Comparison of ENCODE assay signal across 1 cellular context in genomic region chr12:113439606-113440030, GRCh38.
TF ChIP-seq lines count a peak whose summit lies in the region.

No MANE protein-coding gene starts in this region.

TF ChIP-seq in K562, 482 proteins besides CTCF, POLR2A, EP300 and RAD21 (continued from another document and continues in another):
- no peak for TF ChIP-seq UBTF (IDR thresholded peaks at IDR 0.05; ENCODE audit: borderline replicate concordance in 1 of 2, low read depth in 2 of 2, low read length in 2 of 2)
- TF ChIP-seq FOXA3 (CRISPR knock-in tag; conservative IDR thresholded peaks at IDR 0.05 in 1 of 2, IDR thresholded peaks at IDR 0.05 in 1 of 2) = no peak
- no peak for TF ChIP-seq MAFK (IDR thresholded peaks at IDR 0.05; ENCODE audit: low read length)
- no peak for TF ChIP-seq PATZ1 (CRISPR knock-in tag; IDR thresholded peaks at IDR 0.05; ENCODE audit: borderline replicate concordance)
- no peak for TF ChIP-seq NUFIP1 (IDR thresholded peaks at IDR 0.05; ENCODE audit: partially characterized antibody)
- no peak for TF ChIP-seq SRSF3 (IDR thresholded peaks at IDR 0.05; ENCODE audit: insufficient read depth, low read length)
- TF ChIP-seq ARID2 (IDR thresholded peaks at IDR 0.05) = 0 out of 2 replicates have a peak, but pooled peaks have one; percentile 20
- TF ChIP-seq ZBTB8A (IDR thresholded peaks at IDR 0.05; ENCODE audit: partially characterized antibody) = no peak
- TF ChIP-seq, protein P1, sequence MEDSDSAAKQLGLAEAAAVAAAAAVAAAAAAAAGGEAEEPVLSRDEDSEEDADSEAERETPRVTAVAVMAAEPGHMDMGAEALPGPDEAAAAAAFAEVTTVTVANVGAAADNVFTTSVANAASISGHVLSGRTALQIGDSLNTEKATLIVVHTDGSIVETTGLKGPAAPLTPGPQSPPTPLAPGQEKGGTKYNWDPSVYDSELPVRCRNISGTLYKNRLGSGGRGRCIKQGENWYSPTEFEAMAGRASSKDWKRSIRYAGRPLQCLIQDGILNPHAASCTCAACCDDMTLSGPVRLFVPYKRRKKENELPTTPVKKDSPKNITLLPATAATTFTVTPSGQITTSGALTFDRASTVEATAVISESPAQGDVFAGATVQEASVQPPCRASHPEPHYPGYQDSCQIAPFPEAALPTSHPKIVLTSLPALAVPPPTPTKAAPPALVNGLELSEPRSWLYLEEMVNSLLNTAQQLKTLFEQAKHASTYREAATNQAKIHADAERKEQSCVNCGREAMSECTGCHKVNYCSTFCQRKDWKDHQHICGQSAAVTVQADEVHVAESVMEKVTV (CRISPR knock-in tag; IDR thresholded peaks at IDR 0.05) = peak; percentile 60
- TF ChIP-seq ZNF282 (CRISPR knock-in tag; IDR thresholded peaks at IDR 0.05) = no peak
- no peak for TF ChIP-seq ETV6 (IDR thresholded peaks at IDR 0.05; ENCODE audit: borderline replicate concordance in 1 of 2, low read depth in 2 of 2, low read length in 1 of 2)
- no peak for TF ChIP-seq ETV6 (CRISPR knock-in tag; IDR thresholded peaks at IDR 0.05; ENCODE audit: borderline replicate concordance)
- TF ChIP-seq CHD1 (IDR thresholded peaks at IDR 0.05; ENCODE audit: low read length) = no peak
- no peak for TF ChIP-seq CAMTA2 (CRISPR knock-in tag; conservative IDR thresholded peaks at IDR 0.05)
- no peak for TF ChIP-seq ZNF3 (CRISPR knock-in tag; IDR thresholded peaks at IDR 0.05)
- TF ChIP-seq PRMT5 (CRISPR knock-in tag; IDR thresholded peaks at IDR 0.05) = no peak
- TF ChIP-seq, protein P2, sequence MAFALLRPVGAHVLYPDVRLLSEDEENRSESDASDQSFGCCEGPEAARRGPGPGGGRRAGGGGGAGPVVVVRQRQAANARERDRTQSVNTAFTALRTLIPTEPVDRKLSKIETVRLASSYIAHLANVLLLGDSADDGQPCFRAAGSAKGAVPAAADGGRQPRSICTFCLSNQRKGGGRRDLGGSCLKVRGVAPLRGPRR (CRISPR knock-in tag; IDR thresholded peaks at IDR 0.05) = no peak
- TF ChIP-seq PTBP1 (IDR thresholded peaks at IDR 0.05; ENCODE audit: low read depth, low read length) = no peak
- no peak for TF ChIP-seq MTA2 (IDR thresholded peaks at IDR 0.05; ENCODE audit: low read depth)
- TF ChIP-seq CTBP1 (IDR thresholded peaks at IDR 0.05; ENCODE audit: borderline replicate concordance) = peak; percentile 35; the same call in 1 of the 2 replicates
- 0 out of 2 replicates have a peak, but pooled peaks have one; percentile 10 for TF ChIP-seq BHLHE40 (IDR thresholded peaks at IDR 0.05; ENCODE audit: low read length)
- no peak for TF ChIP-seq ZNF134 (CRISPR knock-in tag; conservative IDR thresholded peaks at IDR 0.05)
- TF ChIP-seq TCF3 (CRISPR knock-in tag; IDR thresholded peaks at IDR 0.05) = no peak
- TF ChIP-seq, protein P3, sequence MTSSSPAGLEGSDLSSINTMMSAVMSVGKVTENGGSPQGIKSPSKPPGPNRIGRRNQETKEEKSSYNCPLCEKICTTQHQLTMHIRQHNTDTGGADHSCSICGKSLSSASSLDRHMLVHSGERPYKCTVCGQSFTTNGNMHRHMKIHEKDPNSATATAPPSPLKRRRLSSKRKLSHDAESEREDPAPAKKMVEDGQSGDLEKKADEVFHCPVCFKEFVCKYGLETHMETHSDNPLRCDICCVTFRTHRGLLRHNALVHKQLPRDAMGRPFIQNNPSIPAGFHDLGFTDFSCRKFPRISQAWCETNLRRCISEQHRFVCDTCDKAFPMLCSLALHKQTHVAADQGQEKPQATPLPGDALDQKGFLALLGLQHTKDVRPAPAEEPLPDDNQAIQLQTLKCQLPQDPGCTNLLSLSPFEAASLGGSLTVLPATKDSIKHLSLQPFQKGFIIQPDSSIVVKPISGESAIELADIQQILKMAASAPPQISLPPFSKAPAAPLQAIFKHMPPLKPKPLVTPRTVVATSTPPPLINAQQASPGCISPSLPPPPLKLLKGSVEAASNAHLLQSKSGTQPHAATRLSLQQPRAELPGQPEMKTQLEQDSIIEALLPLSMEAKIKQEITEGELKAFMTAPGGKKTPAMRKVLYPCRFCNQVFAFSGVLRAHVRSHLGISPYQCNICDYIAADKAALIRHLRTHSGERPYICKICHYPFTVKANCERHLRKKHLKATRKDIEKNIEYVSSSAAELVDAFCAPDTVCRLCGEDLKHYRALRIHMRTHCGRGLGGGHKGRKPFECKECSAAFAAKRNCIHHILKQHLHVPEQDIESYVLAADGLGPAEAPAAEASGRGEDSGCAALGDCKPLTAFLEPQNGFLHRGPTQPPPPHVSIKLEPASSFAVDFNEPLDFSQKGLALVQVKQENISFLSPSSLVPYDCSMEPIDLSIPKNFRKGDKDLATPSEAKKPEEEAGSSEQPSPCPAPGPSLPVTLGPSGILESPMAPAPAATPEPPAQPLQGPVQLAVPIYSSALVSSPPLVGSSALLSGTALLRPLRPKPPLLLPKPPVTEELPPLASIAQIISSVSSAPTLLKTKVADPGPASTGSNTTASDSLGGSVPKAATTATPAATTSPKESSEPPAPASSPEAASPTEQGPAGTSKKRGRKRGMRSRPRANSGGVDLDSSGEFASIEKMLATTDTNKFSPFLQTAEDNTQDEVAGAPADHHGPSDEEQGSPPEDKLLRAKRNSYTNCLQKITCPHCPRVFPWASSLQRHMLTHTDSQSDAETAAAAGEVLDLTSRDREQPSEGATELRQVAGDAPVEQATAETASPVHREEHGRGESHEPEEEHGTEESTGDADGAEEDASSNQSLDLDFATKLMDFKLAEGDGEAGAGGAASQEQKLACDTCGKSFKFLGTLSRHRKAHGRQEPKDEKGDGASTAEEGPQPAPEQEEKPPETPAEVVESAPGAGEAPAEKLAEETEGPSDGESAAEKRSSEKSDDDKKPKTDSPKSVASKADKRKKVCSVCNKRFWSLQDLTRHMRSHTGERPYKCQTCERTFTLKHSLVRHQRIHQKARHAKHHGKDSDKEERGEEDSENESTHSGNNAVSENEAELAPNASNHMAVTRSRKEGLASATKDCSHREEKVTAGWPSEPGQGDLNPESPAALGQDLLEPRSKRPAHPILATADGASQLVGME (CRISPR knock-in tag; IDR thresholded peaks at IDR 0.05) = no peak
- TF ChIP-seq ZZZ3 (IDR thresholded peaks at IDR 0.05) = no peak
- TF ChIP-seq, protein P4, sequence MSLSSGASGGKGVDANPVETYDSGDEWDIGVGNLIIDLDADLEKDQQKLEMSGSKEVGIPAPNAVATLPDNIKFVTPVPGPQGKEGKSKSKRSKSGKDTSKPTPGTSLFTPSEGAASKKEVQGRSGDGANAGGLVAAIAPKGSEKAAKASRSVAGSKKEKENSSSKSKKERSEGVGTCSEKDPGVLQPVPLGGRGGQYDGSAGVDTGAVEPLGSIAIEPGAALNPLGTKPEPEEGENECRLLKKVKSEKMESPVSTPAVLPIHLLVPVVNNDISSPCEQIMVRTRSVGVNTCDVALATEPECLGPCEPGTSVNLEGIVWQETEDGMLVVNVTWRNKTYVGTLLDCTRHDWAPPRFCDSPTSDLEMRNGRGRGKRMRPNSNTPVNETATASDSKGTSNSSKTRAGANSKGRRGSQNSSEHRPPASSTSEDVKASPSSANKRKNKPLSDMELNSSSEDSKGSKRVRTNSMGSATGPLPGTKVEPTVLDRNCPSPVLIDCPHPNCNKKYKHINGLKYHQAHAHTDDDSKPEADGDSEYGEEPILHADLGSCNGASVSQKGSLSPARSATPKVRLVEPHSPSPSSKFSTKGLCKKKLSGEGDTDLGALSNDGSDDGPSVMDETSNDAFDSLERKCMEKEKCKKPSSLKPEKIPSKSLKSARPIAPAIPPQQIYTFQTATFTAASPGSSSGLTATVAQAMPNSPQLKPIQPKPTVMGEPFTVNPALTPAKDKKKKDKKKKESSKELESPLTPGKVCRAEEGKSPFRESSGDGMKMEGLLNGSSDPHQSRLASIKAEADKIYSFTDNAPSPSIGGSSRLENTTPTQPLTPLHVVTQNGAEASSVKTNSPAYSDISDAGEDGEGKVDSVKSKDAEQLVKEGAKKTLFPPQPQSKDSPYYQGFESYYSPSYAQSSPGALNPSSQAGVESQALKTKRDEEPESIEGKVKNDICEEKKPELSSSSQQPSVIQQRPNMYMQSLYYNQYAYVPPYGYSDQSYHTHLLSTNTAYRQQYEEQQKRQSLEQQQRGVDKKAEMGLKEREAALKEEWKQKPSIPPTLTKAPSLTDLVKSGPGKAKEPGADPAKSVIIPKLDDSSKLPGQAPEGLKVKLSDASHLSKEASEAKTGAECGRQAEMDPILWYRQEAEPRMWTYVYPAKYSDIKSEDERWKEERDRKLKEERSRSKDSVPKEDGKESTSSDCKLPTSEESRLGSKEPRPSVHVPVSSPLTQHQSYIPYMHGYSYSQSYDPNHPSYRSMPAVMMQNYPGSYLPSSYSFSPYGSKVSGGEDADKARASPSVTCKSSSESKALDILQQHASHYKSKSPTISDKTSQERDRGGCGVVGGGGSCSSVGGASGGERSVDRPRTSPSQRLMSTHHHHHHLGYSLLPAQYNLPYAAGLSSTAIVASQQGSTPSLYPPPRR (CRISPR knock-in tag; IDR thresholded peaks at IDR 0.05; ENCODE audit: borderline replicate concordance) = no peak
- TF ChIP-seq ZBTB7A (IDR thresholded peaks at IDR 0.05; ENCODE audit: borderline replicate concordance, control insufficient read depth, low read depth, low read length) = peak; percentile 61; the same call in 1 of the 2 replicates
- no peak for TF ChIP-seq ZNF445 (CRISPR knock-in tag; IDR thresholded peaks at IDR 0.05; ENCODE audit: low read depth)
- TF ChIP-seq BRD4 (IDR thresholded peaks at IDR 0.05) = no peak
- TF ChIP-seq XRCC5 (IDR thresholded peaks at IDR 0.05; ENCODE audit: low read depth, low read length) = no peak
- TF ChIP-seq ZNF324 (CRISPR knock-in tag; IDR thresholded peaks at IDR 0.05) = no peak
- TF ChIP-seq, protein P5, sequence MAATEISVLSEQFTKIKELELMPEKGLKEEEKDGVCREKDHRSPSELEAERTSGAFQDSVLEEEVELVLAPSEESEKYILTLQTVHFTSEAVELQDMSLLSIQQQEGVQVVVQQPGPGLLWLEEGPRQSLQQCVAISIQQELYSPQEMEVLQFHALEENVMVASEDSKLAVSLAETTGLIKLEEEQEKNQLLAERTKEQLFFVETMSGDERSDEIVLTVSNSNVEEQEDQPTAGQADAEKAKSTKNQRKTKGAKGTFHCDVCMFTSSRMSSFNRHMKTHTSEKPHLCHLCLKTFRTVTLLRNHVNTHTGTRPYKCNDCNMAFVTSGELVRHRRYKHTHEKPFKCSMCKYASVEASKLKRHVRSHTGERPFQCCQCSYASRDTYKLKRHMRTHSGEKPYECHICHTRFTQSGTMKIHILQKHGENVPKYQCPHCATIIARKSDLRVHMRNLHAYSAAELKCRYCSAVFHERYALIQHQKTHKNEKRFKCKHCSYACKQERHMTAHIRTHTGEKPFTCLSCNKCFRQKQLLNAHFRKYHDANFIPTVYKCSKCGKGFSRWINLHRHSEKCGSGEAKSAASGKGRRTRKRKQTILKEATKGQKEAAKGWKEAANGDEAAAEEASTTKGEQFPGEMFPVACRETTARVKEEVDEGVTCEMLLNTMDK (IDR thresholded peaks at IDR 0.05; ENCODE audit: borderline replicate concordance, insufficient read depth, low read depth, low read length, poor library complexity, severe bottlenecking) = peak; percentile 58
- no peak for TF ChIP-seq USF1 (CRISPR knock-in tag; IDR thresholded peaks at IDR 0.05)
- no peak for TF ChIP-seq JUND (IDR thresholded peaks at IDR 0.05; ENCODE audit: borderline replicate concordance, low read depth, low read length)
- no peak for TF ChIP-seq JUND (tag; IDR thresholded peaks at IDR 0.05; ENCODE audit: borderline replicate concordance, low read depth, low read length)
- peak; percentile 90 for TF ChIP-seq STAG1 (CRISPR knock-in tag; IDR thresholded peaks at IDR 0.05; ENCODE audit: borderline replicate concordance)
- TF ChIP-seq PURB (CRISPR knock-in tag; IDR thresholded peaks at IDR 0.05; ENCODE audit: low read depth) = no peak
- no peak for TF ChIP-seq ZNF764 (CRISPR knock-in tag; IDR thresholded peaks at IDR 0.05; ENCODE audit: low read depth)
- no peak for TF ChIP-seq PHB2 (IDR thresholded peaks at IDR 0.05; ENCODE audit: low read depth)
- TF ChIP-seq ZNF644 (tag; IDR thresholded peaks at IDR 0.05; ENCODE audit: low read depth) = no peak
- 0 out of 2 replicates have a peak, but pooled peaks have one; percentile 26 for TF ChIP-seq ESRRA (IDR thresholded peaks at IDR 0.05; ENCODE audit: borderline replicate concordance, low read depth)
